ENCODE assay signal across 8 cellular contexts in the genomic region with DNA sequence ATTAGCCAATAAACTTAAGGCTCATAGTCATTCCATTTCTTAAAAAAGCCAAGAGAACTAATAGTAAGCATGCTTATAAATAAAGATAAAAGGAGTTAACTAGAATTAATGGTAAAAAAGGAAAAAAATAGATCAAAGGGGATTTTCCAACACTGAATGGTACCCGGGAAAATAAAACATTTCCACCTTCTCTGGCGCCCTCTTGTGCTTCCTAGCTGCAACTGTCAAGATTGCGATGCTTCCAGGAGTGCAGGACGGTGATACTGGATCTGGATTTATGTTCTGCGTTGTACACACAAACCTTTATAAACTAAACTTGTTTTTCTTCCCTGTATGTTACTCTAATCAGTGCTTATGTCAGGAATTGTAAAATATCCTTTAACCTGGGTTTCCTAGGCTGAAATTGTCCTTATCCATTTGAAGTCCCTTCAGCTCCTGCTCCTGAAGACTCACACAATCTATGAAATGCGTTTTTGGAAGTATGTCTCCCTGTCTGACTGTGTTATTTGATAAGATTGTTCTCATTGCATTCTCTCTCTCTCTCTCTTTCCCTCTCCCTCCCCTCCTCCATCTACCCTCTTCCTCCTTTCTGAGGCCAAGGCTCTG. TPM values are rescaled to one million over a fixed set of nuclear protein-coding genes. Genes with fewer than 3 reads are reported as not detected.
DNase-seq lines count a peak whose midpoint lies in the region; ATAC-seq and TF ChIP-seq lines count a peak whose summit lies in the region.

No MANE protein-coding gene starts in this region.

- no peak overlapping the region for H3K27ac ChIP-seq in lower lobe of right lung

- no peaks in the 10 kb centered on the region for H3K4me1 ChIP-seq in lower lobe of right lung

- intact Hi-C loops in lower lobe of right lung (cut with DNase I): no loop called here

- peak; percentile 81 for TF ChIP-seq CTCF in lower lobe of right lung (IDR thresholded peaks at IDR 0.05)

- peak; percentile 74 for DNase-seq in activated effector memory CD4-positive, alpha-beta T cell treated with anti-CD3 and anti-CD28 coated beads, Interleukin-2, amount 50 U/mL, for 16 hours
- DNase-seq in activated effector memory CD4-positive, alpha-beta T cell treated with Interleukin-2 at 50 U/mL for 16 hours: no peak
- DNase-seq in NCI-H82 (lab: John Stamatoyannopoulos, UW) (peak; percentile 74), cerebellar cortex (ENCODE audit: low spot score) (peak; percentile 53), lower lobe of right lung (no peak), NCI-H128 (lab: John Stamatoyannopoulos, UW; ENCODE audit: unreplicated experiment) (no peak)

- H3K27me3 ChIP-seq in lower lobe of right lung (ENCODE audit: low read depth): no peaks in the 10 kb centered on the region

- no peak overlapping the region for H3K4me3 ChIP-seq in lower lobe of right lung

- H3K9me3 ChIP-seq in lower lobe of right lung: no peaks in the 10 kb centered on the region

- no peaks in the 10 kb centered on the region for H3K36me3 ChIP-seq in lower lobe of right lung

- ATAC-seq in HG02759 (IDR thresholded peaks at IDR 0.05; ENCODE audit: unreplicated experiment) (peak; percentile 47), lower lobe of right lung (peak; percentile 57 to 83), GM19452 (IDR thresholded peaks at IDR 0.05; ENCODE audit: unreplicated experiment) (no peak)

RNA-seq across cellular contexts. Expression of a gene that starts 9.6 kb away (rescaled TPM):
- total RNA-seq in lower lobe of right lung: 54.4 TPM

RNA-seq across cellular contexts. Expression of a gene that starts 33.6 kb away (rescaled TPM):
- 10.6 TPM for total RNA-seq in lower lobe of right lung

Comparison
In these comparisons a context has a peak if more than half of its experiments do, and no peak if none do; other contexts are left out.
1. DNase-seq: peak in activated effector memory CD4-positive, alpha-beta T cell treated with anti-CD3 and anti-CD28 coated beads, Interleukin-2, amount 50 U/mL, for 16 hours (single experiment), NCI-H82 (single experiment) and cerebellar cortex (single experiment); none in activated effector memory CD4-positive, alpha-beta T cell treated with Interleukin-2 at 50 U/mL for 16 hours (single experiment), lower lobe of right lung (single experiment) and NCI-H128 (single experiment).